Comparison of ENCODE assay signal across 15 cellular contexts in the genomic region with DNA sequence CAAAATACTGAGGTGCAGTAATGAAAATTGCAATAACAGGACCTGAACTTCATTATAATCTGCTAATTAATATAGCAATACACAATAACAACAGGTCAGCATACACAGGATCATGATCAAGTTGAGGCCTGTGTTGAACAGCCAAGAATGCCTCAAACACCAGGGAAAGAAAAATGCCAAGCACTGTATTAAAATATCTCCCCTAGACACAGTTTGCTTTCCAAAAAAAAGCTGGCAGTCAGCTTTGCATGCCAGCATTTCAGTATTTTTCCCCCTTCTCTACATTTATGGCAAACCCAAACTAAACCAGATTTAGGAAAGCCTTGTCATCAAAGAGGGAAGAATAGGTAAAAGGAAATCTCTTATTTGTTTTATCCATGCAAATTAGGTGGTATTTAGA.
DNase-seq lines count a peak whose midpoint lies in the region; TF ChIP-seq lines count a peak whose summit lies in the region.
"Had no signal": no experiment of that assay in that cellular context is flagged by ENCODE, and none has a peak within 500 bp of the region (broad histone marks: within the 10 kb centered on the region; RNA-seq: fewer than 3 reads in every experiment).

No MANE protein-coding gene starts in this region.

- no peak overlapping the region for H3K9ac ChIP-seq in SK-N-MC (ENCODE audit: insufficient read length)

- TF ChIP-seq CTCF in tibial artery (IDR thresholded peaks at IDR 0.05) (no peak), Peyer's patch (IDR thresholded peaks at IDR 0.05) (no peak)

- no peaks in the 10 kb centered on the region for H3K27me3 ChIP-seq in tibial artery
- H3K27me3 ChIP-seq in Peyer's patch, result no peaks in the 10 kb centered on the region
- H3K27me3 ChIP-seq: BE2C had no signal

- H3K27ac ChIP-seq in SK-N-MC (peak overlapping the region; percentile 34; the same call in 1 of the 2 replicates), tibial artery (peak overlapping the region; percentile 17 to 62), Peyer's patch (no peak overlapping the region)

- H3K36me3 ChIP-seq in SK-N-MC (ENCODE audit: insufficient read depth, low read length), result peaks cover 5% of the 10 kb centered on the region; the same call in 1 of the 2 replicates
- no peaks in the 10 kb centered on the region for H3K36me3 ChIP-seq in tibial artery
- H3K36me3 ChIP-seq in Peyer's patch, result no peaks in the 10 kb centered on the region
- H3K36me3 ChIP-seq: BE2C had no signal

- H3K4me1 ChIP-seq in tibial artery (peaks cover 0 to 92% (median 40%) of the 10 kb centered on the region in 4 donors), Peyer's patch (no peaks in the 10 kb centered on the region)
- H3K4me1 ChIP-seq: BE2C had no signal

- in situ Hi-C loops in G401 (cut with HindIII; ENCODE audit: low sequenced_read_pairs), result no loop called here

- DNase-seq in G401 (ENCODE audit: low spot score) (peak; percentile 63), SK-N-MC (ENCODE audit: low read depth, low spot score) (no peak), cerebellum (ENCODE audit: low spot score) (peak; percentile 31), tibial artery (no peak), Peyer's patch (no peak)
- no peak for DNase-seq in effector CD8-positive, alpha-beta T cell (lab: John Stamatoyannopoulos, UW)
- DNase-seq in effector CD4-positive, alpha-beta T cell, result no peak
- DNase-seq: ACHN; BE2C; CD4-positive, CD25-positive, alpha-beta regulatory T cell; CD8-positive, alpha-beta memory T cell; COR-L47; GDM1; GOT3; H9 had no signal

- H3K4me3 ChIP-seq in SK-N-MC (no peak overlapping the region), tibial artery (no peak overlapping the region), Peyer's patch (no peak overlapping the region)

- intact Hi-C loops in tibial artery (cut with DNase I; ENCODE audit: low total_unique reads), result no loop called here

- H3K9me3 ChIP-seq in SK-N-MC (ENCODE audit: low read depth, low read length), result no peaks in the 10 kb centered on the region
- H3K9me3 ChIP-seq in tibial artery, result no peaks in the 10 kb centered on the region
- no peaks in the 10 kb centered on the region for H3K9me3 ChIP-seq in Peyer's patch
- H3K9me3 ChIP-seq: BE2C had no signal

- TF ChIP-seq POLR2A in Peyer's patch (IDR thresholded peaks at IDR 0.05), result no peak

Comparison
In these comparisons a context has a peak if more than half of its experiments do, and no peak if none do; other contexts are left out.
1. DNase-seq: peak in G401 (single experiment) and cerebellum (single experiment); none in SK-N-MC (single experiment), tibial artery (0 of 2), effector CD8-positive, alpha-beta T cell (single experiment), Peyer's patch (0 of 3) and effector CD4-positive, alpha-beta T cell (single experiment).
2. H3K27ac ChIP-seq: peak in SK-N-MC (single experiment) and tibial artery (2 of 2); none in Peyer's patch (0 of 4).